ENCODE assay signal across 1 cellular context in genomic region chr14:68538641-68539040, GRCh38.
TF ChIP-seq lines count a peak whose summit lies in the region.

No MANE protein-coding gene starts in this region.

TF ChIP-seq in A549, 52 proteins besides CTCF, POLR2A, EP300 and RAD21 (continued from another document):
- TF ChIP-seq USF2 (IDR thresholded peaks at IDR 0.05): no peak
- no peak for TF ChIP-seq CBX8 (IDR thresholded peaks at IDR 0.05)
- TF ChIP-seq BCL3 (IDR thresholded peaks at IDR 0.05): no peak
- no peak for TF ChIP-seq RFX5 (IDR thresholded peaks at IDR 0.05)
- no peak for TF ChIP-seq ZC3H11A (IDR thresholded peaks at IDR 0.05)
- TF ChIP-seq HOXB13 (CRISPR knock-in tag; IDR thresholded peaks at IDR 0.05; ENCODE audit: low read depth): no peak
- TF ChIP-seq MAFK (IDR thresholded peaks at IDR 0.05; ENCODE audit: partially characterized antibody): no peak
- no peak for TF ChIP-seq RNF2 (IDR thresholded peaks at IDR 0.05; ENCODE audit: borderline replicate concordance, low read depth)
- TF ChIP-seq HOXA7 (CRISPR knock-in tag; IDR thresholded peaks at IDR 0.05): no peak
- no peak for TF ChIP-seq KDM1A (IDR thresholded peaks at IDR 0.05; ENCODE audit: low read depth)
